Comparison of ENCODE assay signal across 1 cellular context in genomic region chr17:38509008-38509771, GRCh38.
A peak's percentile ranks its signal among the peaks of the same experiment; 100 is the strongest.
TF ChIP-seq lines count a peak whose summit lies in the region.

No MANE protein-coding gene starts in this region.

TF ChIP-seq in H1, 55 proteins besides CTCF, POLR2A, EP300 and RAD21 (continued from another document):
- TF ChIP-seq MAX (IDR thresholded peaks at IDR 0.05) (0 out of 2 replicates have a peak, but pooled peaks have one; percentile 42), POU5F1 (IDR thresholded peaks at IDR 0.05; ENCODE audit: low read depth, low read length) (no peak), SIN3A (conservative IDR thresholded peaks at IDR 0.05 in 1 of 2, IDR thresholded peaks at IDR 0.05 in 1 of 2; ENCODE audit: low read depth in 1 of 2, low read length in 2 of 2) (peak; percentile 74 to 90; a peak in 3 of 4 replicates), TCF12 (IDR thresholded peaks at IDR 0.05; ENCODE audit: low read depth, low read length) (peak; percentile 77; the same call in 1 of the 2 replicates), SIX5 (IDR thresholded peaks at IDR 0.05; ENCODE audit: low read depth, low read length) (no peak), PHF8 (conservative IDR thresholded peaks at IDR 0.05; ENCODE audit: low read depth, low read length) (no peak), BRCA1 (IDR thresholded peaks at IDR 0.05; ENCODE audit: low read depth, low read length) (no peak), KDM5A (IDR thresholded peaks at IDR 0.05; ENCODE audit: low read length) (no peak), TBP (IDR thresholded peaks at IDR 0.05; ENCODE audit: low read depth, low read length) (no peak), RXRA (IDR thresholded peaks at IDR 0.05; ENCODE audit: insufficient read depth, low read depth, low read length) (0 out of 2 replicates have a peak, but pooled peaks have one; percentile 11), JUND (IDR thresholded peaks at IDR 0.05; ENCODE audit: low read length) (peak; percentile 62), GTF2F1 (IDR thresholded peaks at IDR 0.05; ENCODE audit: borderline replicate concordance, low read depth, low read length) (no peak), ZNF274 (IDR thresholded peaks at IDR 0.05; ENCODE audit: borderline replicate concordance, extremely low read depth, low read length) (no peak), CEBPB (IDR thresholded peaks at IDR 0.05; ENCODE audit: low read depth, low read length) (peak; percentile 43), HDAC2 (IDR thresholded peaks at IDR 0.05; ENCODE audit: borderline replicate concordance in 1 of 2, low read depth in 2 of 2, low read length in 2 of 2) (no peak), CTBP2 (IDR thresholded peaks at IDR 0.05; ENCODE audit: borderline replicate concordance, insufficient read depth, insufficient read length, low read length) (no peak), HDAC6 (IDR thresholded peaks at IDR 0.05; ENCODE audit: low read depth, low read length) (no peak), NANOG (IDR thresholded peaks at IDR 0.05; ENCODE audit: insufficient read depth, low read depth, low read length, poor library complexity, severe bottlenecking) (no peak), TAF1 (IDR thresholded peaks at IDR 0.05; ENCODE audit: low read depth, low read length) (no peak), EGR1 (IDR thresholded peaks at IDR 0.05; ENCODE audit: borderline replicate concordance, low read depth, low read length) (no peak), TEAD4 (IDR thresholded peaks at IDR 0.05; ENCODE audit: low read depth, low read length) (no peak), CBX8 (IDR thresholded peaks at IDR 0.05; ENCODE audit: borderline replicate concordance, low read depth, low read length) (no peak), SP1 (IDR thresholded peaks at IDR 0.05; ENCODE audit: low read depth, low read length) (peak; percentile 21; the same call in 1 of the 2 replicates), SP2 (IDR thresholded peaks at IDR 0.05; ENCODE audit: low read length) (no peak), ASH2L (IDR thresholded peaks at IDR 0.05; ENCODE audit: low read length) (no peak), SAP30 (IDR thresholded peaks at IDR 0.05; ENCODE audit: insufficient read depth, insufficient replicate concordance, low read length) (no peak), KDM1A (IDR thresholded peaks at IDR 0.05; ENCODE audit: borderline replicate concordance, low read length) (no peak), MAFK (IDR thresholded peaks at IDR 0.05; ENCODE audit: low read depth, low read length) (no peak), SP4 (IDR thresholded peaks at IDR 0.05; ENCODE audit: low read length) (no peak), POLR2AphosphoS5 (IDR thresholded peaks at IDR 0.05; ENCODE audit: low read depth, low read length) (peak; percentile 65; the same call in 1 of the 2 replicates), CHD1 (IDR thresholded peaks at IDR 0.05; ENCODE audit: low read depth, low read length) (no peak), RFX5 (IDR thresholded peaks at IDR 0.05; ENCODE audit: borderline replicate concordance, low read depth, low read length) (no peak), CHD2 (IDR thresholded peaks at IDR 0.05; ENCODE audit: low read length) (no peak), KDM4A (IDR thresholded peaks at IDR 0.05; ENCODE audit: low read depth, low read length, severe bottlenecking) (no peak), BACH1 (IDR thresholded peaks at IDR 0.05; ENCODE audit: low read length) (no peak), SIRT6 (IDR thresholded peaks at IDR 0.05; ENCODE audit: low read length) (no peak), JUN (IDR thresholded peaks at IDR 0.05; ENCODE audit: low read depth, low read length) (no peak), SUZ12 (IDR thresholded peaks at IDR 0.05; ENCODE audit: low read length) (peak; percentile 7; the same call in 1 of the 2 replicates), EZH2 (IDR thresholded peaks at IDR 0.05; ENCODE audit: low read depth, low read length, severe bottlenecking) (peak; percentile 43), YY1 (IDR thresholded peaks at IDR 0.05; ENCODE audit: low read depth, low read length) (no peak), RBBP5 (IDR thresholded peaks at IDR 0.05; ENCODE audit: borderline replicate concordance, low read depth, low read length) (no peak), FOSL1 (IDR thresholded peaks at IDR 0.05; ENCODE audit: insufficient read depth, low read depth, low read length) (no peak), BCL11A (IDR thresholded peaks at IDR 0.05; ENCODE audit: low read depth in 2 of 2, low read length in 2 of 2) (no peak), SRF (IDR thresholded peaks at IDR 0.05; ENCODE audit: low read depth, low read length) (no peak)
- TF ChIP-seq, protein P1, sequence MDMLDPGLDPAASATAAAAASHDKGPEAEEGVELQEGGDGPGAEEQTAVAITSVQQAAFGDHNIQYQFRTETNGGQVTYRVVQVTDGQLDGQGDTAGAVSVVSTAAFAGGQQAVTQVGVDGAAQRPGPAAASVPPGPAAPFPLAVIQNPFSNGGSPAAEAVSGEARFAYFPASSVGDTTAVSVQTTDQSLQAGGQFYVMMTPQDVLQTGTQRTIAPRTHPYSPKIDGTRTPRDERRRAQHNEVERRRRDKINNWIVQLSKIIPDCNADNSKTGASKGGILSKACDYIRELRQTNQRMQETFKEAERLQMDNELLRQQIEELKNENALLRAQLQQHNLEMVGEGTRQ (IDR thresholded peaks at IDR 0.05; ENCODE audit: low read length) = no peak
- TF ChIP-seq, protein P2, sequence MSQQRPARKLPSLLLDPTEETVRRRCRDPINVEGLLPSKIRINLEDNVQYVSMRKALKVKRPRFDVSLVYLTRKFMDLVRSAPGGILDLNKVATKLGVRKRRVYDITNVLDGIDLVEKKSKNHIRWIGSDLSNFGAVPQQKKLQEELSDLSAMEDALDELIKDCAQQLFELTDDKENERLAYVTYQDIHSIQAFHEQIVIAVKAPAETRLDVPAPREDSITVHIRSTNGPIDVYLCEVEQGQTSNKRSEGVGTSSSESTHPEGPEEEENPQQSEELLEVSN (IDR thresholded peaks at IDR 0.05) = peak; percentile 41; the same call in 1 of the 2 replicates
- TF ChIP-seq, protein P3, sequence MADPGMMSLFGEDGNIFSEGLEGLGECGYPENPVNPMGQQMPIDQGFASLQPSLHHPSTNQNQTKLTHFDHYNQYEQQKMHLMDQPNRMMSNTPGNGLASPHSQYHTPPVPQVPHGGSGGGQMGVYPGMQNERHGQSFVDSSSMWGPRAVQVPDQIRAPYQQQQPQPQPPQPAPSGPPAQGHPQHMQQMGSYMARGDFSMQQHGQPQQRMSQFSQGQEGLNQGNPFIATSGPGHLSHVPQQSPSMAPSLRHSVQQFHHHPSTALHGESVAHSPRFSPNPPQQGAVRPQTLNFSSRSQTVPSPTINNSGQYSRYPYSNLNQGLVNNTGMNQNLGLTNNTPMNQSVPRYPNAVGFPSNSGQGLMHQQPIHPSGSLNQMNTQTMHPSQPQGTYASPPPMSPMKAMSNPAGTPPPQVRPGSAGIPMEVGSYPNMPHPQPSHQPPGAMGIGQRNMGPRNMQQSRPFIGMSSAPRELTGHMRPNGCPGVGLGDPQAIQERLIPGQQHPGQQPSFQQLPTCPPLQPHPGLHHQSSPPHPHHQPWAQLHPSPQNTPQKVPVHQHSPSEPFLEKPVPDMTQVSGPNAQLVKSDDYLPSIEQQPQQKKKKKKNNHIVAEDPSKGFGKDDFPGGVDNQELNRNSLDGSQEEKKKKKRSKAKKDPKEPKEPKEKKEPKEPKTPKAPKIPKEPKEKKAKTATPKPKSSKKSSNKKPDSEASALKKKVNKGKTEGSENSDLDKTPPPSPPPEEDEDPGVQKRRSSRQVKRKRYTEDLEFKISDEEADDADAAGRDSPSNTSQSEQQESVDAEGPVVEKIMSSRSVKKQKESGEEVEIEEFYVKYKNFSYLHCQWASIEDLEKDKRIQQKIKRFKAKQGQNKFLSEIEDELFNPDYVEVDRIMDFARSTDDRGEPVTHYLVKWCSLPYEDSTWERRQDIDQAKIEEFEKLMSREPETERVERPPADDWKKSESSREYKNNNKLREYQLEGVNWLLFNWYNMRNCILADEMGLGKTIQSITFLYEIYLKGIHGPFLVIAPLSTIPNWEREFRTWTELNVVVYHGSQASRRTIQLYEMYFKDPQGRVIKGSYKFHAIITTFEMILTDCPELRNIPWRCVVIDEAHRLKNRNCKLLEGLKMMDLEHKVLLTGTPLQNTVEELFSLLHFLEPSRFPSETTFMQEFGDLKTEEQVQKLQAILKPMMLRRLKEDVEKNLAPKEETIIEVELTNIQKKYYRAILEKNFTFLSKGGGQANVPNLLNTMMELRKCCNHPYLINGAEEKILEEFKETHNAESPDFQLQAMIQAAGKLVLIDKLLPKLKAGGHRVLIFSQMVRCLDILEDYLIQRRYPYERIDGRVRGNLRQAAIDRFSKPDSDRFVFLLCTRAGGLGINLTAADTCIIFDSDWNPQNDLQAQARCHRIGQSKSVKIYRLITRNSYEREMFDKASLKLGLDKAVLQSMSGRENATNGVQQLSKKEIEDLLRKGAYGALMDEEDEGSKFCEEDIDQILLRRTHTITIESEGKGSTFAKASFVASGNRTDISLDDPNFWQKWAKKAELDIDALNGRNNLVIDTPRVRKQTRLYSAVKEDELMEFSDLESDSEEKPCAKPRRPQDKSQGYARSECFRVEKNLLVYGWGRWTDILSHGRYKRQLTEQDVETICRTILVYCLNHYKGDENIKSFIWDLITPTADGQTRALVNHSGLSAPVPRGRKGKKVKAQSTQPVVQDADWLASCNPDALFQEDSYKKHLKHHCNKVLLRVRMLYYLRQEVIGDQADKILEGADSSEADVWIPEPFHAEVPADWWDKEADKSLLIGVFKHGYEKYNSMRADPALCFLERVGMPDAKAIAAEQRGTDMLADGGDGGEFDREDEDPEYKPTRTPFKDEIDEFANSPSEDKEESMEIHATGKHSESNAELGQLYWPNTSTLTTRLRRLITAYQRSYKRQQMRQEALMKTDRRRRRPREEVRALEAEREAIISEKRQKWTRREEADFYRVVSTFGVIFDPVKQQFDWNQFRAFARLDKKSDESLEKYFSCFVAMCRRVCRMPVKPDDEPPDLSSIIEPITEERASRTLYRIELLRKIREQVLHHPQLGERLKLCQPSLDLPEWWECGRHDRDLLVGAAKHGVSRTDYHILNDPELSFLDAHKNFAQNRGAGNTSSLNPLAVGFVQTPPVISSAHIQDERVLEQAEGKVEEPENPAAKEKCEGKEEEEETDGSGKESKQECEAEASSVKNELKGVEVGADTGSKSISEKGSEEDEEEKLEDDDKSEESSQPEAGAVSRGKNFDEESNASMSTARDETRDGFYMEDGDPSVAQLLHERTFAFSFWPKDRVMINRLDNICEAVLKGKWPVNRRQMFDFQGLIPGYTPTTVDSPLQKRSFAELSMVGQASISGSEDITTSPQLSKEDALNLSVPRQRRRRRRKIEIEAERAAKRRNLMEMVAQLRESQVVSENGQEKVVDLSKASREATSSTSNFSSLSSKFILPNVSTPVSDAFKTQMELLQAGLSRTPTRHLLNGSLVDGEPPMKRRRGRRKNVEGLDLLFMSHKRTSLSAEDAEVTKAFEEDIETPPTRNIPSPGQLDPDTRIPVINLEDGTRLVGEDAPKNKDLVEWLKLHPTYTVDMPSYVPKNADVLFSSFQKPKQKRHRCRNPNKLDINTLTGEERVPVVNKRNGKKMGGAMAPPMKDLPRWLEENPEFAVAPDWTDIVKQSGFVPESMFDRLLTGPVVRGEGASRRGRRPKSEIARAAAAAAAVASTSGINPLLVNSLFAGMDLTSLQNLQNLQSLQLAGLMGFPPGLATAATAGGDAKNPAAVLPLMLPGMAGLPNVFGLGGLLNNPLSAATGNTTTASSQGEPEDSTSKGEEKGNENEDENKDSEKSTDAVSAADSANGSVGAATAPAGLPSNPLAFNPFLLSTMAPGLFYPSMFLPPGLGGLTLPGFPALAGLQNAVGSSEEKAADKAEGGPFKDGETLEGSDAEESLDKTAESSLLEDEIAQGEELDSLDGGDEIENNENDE (IDR thresholded peaks at IDR 0.05; ENCODE audit: insufficient replicate concordance, low read length) = no peak
